1 cellular context compared by ENCODE assay signal in genomic region chr12:31324845-31325523, GRCh38.
TF ChIP-seq lines count a peak whose summit lies in the region.

No MANE protein-coding gene starts in this region.

TF ChIP-seq in GM12878, 131 proteins besides CTCF, POLR2A, EP300 and RAD21 (continued from another document):
- TF ChIP-seq, protein P1, sequence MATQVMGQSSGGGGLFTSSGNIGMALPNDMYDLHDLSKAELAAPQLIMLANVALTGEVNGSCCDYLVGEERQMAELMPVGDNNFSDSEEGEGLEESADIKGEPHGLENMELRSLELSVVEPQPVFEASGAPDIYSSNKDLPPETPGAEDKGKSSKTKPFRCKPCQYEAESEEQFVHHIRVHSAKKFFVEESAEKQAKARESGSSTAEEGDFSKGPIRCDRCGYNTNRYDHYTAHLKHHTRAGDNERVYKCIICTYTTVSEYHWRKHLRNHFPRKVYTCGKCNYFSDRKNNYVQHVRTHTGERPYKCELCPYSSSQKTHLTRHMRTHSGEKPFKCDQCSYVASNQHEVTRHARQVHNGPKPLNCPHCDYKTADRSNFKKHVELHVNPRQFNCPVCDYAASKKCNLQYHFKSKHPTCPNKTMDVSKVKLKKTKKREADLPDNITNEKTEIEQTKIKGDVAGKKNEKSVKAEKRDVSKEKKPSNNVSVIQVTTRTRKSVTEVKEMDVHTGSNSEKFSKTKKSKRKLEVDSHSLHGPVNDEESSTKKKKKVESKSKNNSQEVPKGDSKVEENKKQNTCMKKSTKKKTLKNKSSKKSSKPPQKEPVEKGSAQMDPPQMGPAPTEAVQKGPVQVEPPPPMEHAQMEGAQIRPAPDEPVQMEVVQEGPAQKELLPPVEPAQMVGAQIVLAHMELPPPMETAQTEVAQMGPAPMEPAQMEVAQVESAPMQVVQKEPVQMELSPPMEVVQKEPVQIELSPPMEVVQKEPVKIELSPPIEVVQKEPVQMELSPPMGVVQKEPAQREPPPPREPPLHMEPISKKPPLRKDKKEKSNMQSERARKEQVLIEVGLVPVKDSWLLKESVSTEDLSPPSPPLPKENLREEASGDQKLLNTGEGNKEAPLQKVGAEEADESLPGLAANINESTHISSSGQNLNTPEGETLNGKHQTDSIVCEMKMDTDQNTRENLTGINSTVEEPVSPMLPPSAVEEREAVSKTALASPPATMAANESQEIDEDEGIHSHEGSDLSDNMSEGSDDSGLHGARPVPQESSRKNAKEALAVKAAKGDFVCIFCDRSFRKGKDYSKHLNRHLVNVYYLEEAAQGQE (IDR thresholded peaks at IDR 0.05; ENCODE audit: low read depth, low read length) = no peak
- TF ChIP-seq TBL1XR1 (IDR thresholded peaks at IDR 0.05; ENCODE audit: low read depth, low read length) (no peak), LARP7 (IDR thresholded peaks at IDR 0.05) (no peak), HDAC2 (IDR thresholded peaks at IDR 0.05) (no peak), NFXL1 (IDR thresholded peaks at IDR 0.05; ENCODE audit: borderline replicate concordance) (no peak), SMARCA5 (IDR thresholded peaks at IDR 0.05) (no peak; the same call in 1 of the 2 replicates), ZBED1 (IDR thresholded peaks at IDR 0.05; ENCODE audit: borderline replicate concordance) (no peak), ZNF622 (IDR thresholded peaks at IDR 0.05) (no peak), BHLHE40 (IDR thresholded peaks at IDR 0.05; ENCODE audit: borderline replicate concordance in 1 of 2, low read depth in 2 of 2, low read length in 1 of 2) (no peak), WRNIP1 (IDR thresholded peaks at IDR 0.05; ENCODE audit: borderline replicate concordance, low read depth, low read length) (no peak), ZNF24 (IDR thresholded peaks at IDR 0.05) (no peak), NR2C1 (IDR thresholded peaks at IDR 0.05) (no peak), ZNF207 (IDR thresholded peaks at IDR 0.05; ENCODE audit: borderline replicate concordance) (no peak), SMAD1 (IDR thresholded peaks at IDR 0.05; ENCODE audit: low read depth, partially characterized antibody) (no peak), IKZF1 (conservative IDR thresholded peaks at IDR 0.05) (0 out of 2 replicates have a peak, but pooled peaks have one; percentile 9), E4F1 (IDR thresholded peaks at IDR 0.05; ENCODE audit: borderline replicate concordance, partially characterized antibody) (no peak), NFIC (IDR thresholded peaks at IDR 0.05; ENCODE audit: low read depth, low read length) (no peak), POLR2AphosphoS5 (IDR thresholded peaks at IDR 0.05; ENCODE audit: low read length) (peak; percentile 73; the same call in 1 of the 2 replicates), RFX5 (IDR thresholded peaks at IDR 0.05; ENCODE audit: low read depth, low read length) (no peak), MTA3 (IDR thresholded peaks at IDR 0.05; ENCODE audit: borderline replicate concordance, low read length) (no peak; the same call in 1 of the 2 replicates), MEF2A (IDR thresholded peaks at IDR 0.05; ENCODE audit: insufficient read depth, low read depth, low read length) (no peak), JUNB (IDR thresholded peaks at IDR 0.05) (no peak), IRF3 (IDR thresholded peaks at IDR 0.05) (no peak), TCF3 (IDR thresholded peaks at IDR 0.05; ENCODE audit: borderline replicate concordance, insufficient read depth, low read depth, low read length) (no peak), RB1 (IDR thresholded peaks at IDR 0.05; ENCODE audit: borderline replicate concordance) (peak; percentile 33; the same call in 1 of the 2 replicates), MEF2B (IDR thresholded peaks at IDR 0.05; ENCODE audit: partially characterized antibody, poor library complexity, severe bottlenecking) (no peak)
- TF ChIP-seq, protein P2, sequence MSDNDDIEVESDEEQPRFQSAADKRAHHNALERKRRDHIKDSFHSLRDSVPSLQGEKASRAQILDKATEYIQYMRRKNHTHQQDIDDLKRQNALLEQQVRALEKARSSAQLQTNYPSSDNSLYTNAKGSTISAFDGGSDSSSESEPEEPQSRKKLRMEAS (IDR thresholded peaks at IDR 0.05; ENCODE audit: low read depth, low read length) = peak; percentile 8; the same call in 1 of the 2 replicates
- TF ChIP-seq, protein P3, sequence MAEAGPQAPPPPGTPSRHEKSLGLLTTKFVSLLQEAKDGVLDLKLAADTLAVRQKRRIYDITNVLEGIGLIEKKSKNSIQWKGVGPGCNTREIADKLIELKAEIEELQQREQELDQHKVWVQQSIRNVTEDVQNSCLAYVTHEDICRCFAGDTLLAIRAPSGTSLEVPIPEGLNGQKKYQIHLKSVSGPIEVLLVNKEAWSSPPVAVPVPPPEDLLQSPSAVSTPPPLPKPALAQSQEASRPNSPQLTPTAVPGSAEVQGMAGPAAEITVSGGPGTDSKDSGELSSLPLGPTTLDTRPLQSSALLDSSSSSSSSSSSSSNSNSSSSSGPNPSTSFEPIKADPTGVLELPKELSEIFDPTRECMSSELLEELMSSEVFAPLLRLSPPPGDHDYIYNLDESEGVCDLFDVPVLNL (IDR thresholded peaks at IDR 0.05; ENCODE audit: low read depth, low read length) = no peak
